In the genomic region with DNA sequence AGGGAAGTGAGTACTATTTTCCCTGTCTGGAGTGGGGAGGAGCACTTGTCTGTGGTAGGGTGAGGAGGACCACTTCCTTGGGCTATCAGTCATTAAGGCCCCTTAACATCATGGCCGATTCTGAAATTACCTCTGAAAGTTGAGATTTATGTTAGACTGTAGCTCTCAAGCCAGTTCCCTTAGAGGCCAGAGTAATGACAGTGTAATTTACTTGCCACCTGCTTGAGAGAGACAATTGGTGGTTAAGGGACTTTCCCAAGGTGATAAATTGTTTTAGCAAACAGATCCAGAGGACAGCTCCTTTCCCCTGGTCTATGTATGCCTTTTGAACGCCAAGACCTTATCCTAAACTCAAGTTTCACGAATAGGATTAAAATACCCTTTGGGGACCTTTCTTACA, we compare ENCODE assay signal across 15 cellular contexts. TPM values are rescaled to one million over a fixed set of nuclear protein-coding genes. Genes with fewer than 3 reads are reported as not detected.
DNase-seq lines count a peak whose midpoint lies in the region; ATAC-seq and TF ChIP-seq lines count a peak whose summit lies in the region.
"Had no signal": no experiment of that assay in that cellular context is flagged by ENCODE, and none has a peak within 500 bp of the region (broad histone marks: within the 10 kb centered on the region; RNA-seq: fewer than 3 reads in every experiment).

No MANE protein-coding gene starts in this region.

- 69% methylated on average over 3 of the region's 3 CpGs for WGBS in hepatocyte (ENCODE audit: low lambda C conversion rate, missing lambda C conversion rate)

- H3K36me3 ChIP-seq in hepatocyte (replicated peaks; ENCODE audit: insufficient read depth, low read depth), result no peaks in the 10 kb centered on the region

- H3K79me2 ChIP-seq in hepatocyte, result peaks cover 86% of the 10 kb centered on the region

- H3K27ac Mint-ChIP-seq in activated T-helper 1 cell treated with anti-CD3 and anti-CD28 coated beads, Interleukin-12 subunit alpha, Interleukin-12 subunit beta, Interleukin-2, Interleukin-4 antibody, amounts not matched to agents 30 ng/mL and 10 ng/mL and 1 ng/mL, durations not matched to agents 14 hours and 24 hours and 36 hours, result no peak overlapping the region

- no peak for TF ChIP-seq CTCF in hepatocyte (IDR thresholded peaks at IDR 0.05; ENCODE audit: poor library complexity)

- no peak overlapping the region for H3K4me2 ChIP-seq in hepatocyte

- peaks cover 11% of the 10 kb centered on the region for H3K4me1 Mint-ChIP-seq in activated T-helper 1 cell treated with anti-CD3 and anti-CD28 coated beads, Interleukin-12 subunit alpha, Interleukin-12 subunit beta, Interleukin-2, Interleukin-4 antibody, amounts not matched to agents 30 ng/mL and 10 ng/mL and 1 ng/mL, durations not matched to agents 14 hours and 24 hours and 36 hours (ENCODE audit: low read depth)

- no peaks in the 10 kb centered on the region for H4K20me1 ChIP-seq in hepatocyte (ENCODE audit: insufficient read depth, poor library complexity, severe bottlenecking)

- DNase-seq in hepatocyte (ENCODE audit: low spot score) (no peak), activated T-cell treated with anti-CD3 and anti-CD28 coated beads for 4 hours (no peak)
- DNase-seq in activated T-helper 1 cell treated with anti-CD3 and anti-CD28 coated beads, Interleukin-12 subunit alpha, Interleukin-12 subunit beta, Interleukin-2, Interleukin-4 antibody, amounts not matched to agents 30 ng/mL and 10 ng/mL and 1 ng/mL, durations not matched to agents 14 hours and 24 hours and 36 hours (ENCODE audit: low spot score), result no peak
- DNase-seq in stimulated activated CD4-positive, alpha-beta T cell treated with anti-CD3 and anti-CD28 coated beads, Interleukin-4, amount 100 ng/mL, for 4 hours, result no peak
- DNase-seq: activated CD4-positive, CD25-positive, alpha-beta regulatory T cell; DMS79 treated with DMSO at 0.1 percent for 48 hours; H7; KG1; stimulated activated CD4-positive, alpha-beta T cell treated with anti-CD3 and anti-CD28 coated beads, Interleukin-2, amount 100 ng/mL, for 48 hours; stimulated activated naive CD4-positive, alpha-beta T cell treated with Interleukin-2 at 50 U/mL for 16 hours had no signal

- ATAC-seq in GM18502 (IDR thresholded peaks at IDR 0.05; ENCODE audit: poor library complexity, unreplicated experiment), result peak; percentile 61
- peak; percentile 54 for ATAC-seq in GM19468 (IDR thresholded peaks at IDR 0.05; ENCODE audit: extremely low read depth, unreplicated experiment)
- peak; percentile 38 for ATAC-seq in HG03520 (IDR thresholded peaks at IDR 0.05; ENCODE audit: unreplicated experiment)
- no peak for ATAC-seq in GM19455 (IDR thresholded peaks at IDR 0.05; ENCODE audit: unreplicated experiment)

- no peaks in the 10 kb centered on the region for H3K36me3 Mint-ChIP-seq in activated T-helper 1 cell treated with anti-CD3 and anti-CD28 coated beads, Interleukin-12 subunit alpha, Interleukin-12 subunit beta, Interleukin-2, Interleukin-4 antibody, amounts not matched to agents 30 ng/mL and 10 ng/mL and 1 ng/mL, durations not matched to agents 14 hours and 24 hours and 36 hours (ENCODE audit: low read depth)

- H3K27me3 ChIP-seq in hepatocyte, result no peaks in the 10 kb centered on the region

- intact Hi-C loops in activated T-helper 1 cell treated with anti-CD3 and anti-CD28 coated beads, Interleukin-12 subunit alpha, Interleukin-12 subunit beta, Interleukin-2, Interleukin-4 antibody, amounts not matched to agents 30 ng/mL and 10 ng/mL and 1 ng/mL, durations not matched to agents 14 hours and 24 hours and 36 hours (cut with micrococcal nuclease), result no loop called here

- H3K9me3 ChIP-seq in hepatocyte (ENCODE audit: low read depth), result no peaks in the 10 kb centered on the region

- H3K4me3 ChIP-seq in hepatocyte, result no peak overlapping the region
- H3K4me3 ChIP-seq: SK-N-MC had no signal

- H3K4me1 ChIP-seq in hepatocyte (ENCODE audit: insufficient read depth), result peaks cover 70% of the 10 kb centered on the region

- H3K27ac ChIP-seq in hepatocyte, result peak overlapping the region; percentile 62
- H3K27ac ChIP-seq: SK-N-MC had no signal

- H3K27me3 Mint-ChIP-seq in activated T-helper 1 cell treated with anti-CD3 and anti-CD28 coated beads, Interleukin-12 subunit alpha, Interleukin-12 subunit beta, Interleukin-2, Interleukin-4 antibody, amounts not matched to agents 30 ng/mL and 10 ng/mL and 1 ng/mL, durations not matched to agents 14 hours and 24 hours and 36 hours (ENCODE audit: insufficient read depth), result peaks cover 18% of the 10 kb centered on the region

- no peaks in the 10 kb centered on the region for H3K9me2 ChIP-seq in hepatocyte (replicated peaks; ENCODE audit: insufficient read depth)

- no peaks in the 10 kb centered on the region for H3K9me3 Mint-ChIP-seq in activated T-helper 1 cell treated with anti-CD3 and anti-CD28 coated beads, Interleukin-12 subunit alpha, Interleukin-12 subunit beta, Interleukin-2, Interleukin-4 antibody, amounts not matched to agents 30 ng/mL and 10 ng/mL and 1 ng/mL, durations not matched to agents 14 hours and 24 hours and 36 hours

- no peak overlapping the region for H2AFZ ChIP-seq in hepatocyte

- H3K4me3 Mint-ChIP-seq in activated T-helper 1 cell treated with anti-CD3 and anti-CD28 coated beads, Interleukin-12 subunit alpha, Interleukin-12 subunit beta, Interleukin-2, Interleukin-4 antibody, amounts not matched to agents 30 ng/mL and 10 ng/mL and 1 ng/mL, durations not matched to agents 14 hours and 24 hours and 36 hours, result no peak overlapping the region

RNA-seq across cellular contexts. Expression of gene NEDD4L, which starts 56.1 kb away (rescaled TPM):
- 139 and 140 TPM in 2 replicates for total RNA-seq in hepatocyte
- 104 and 122 TPM in 2 replicates for polyA plus RNA-seq in hepatocyte
- 3.4 and 3.8 TPM in 2 replicates for total RNA-seq in activated T-helper 1 cell treated with anti-CD3 and anti-CD28 coated beads, Interleukin-12 subunit alpha, Interleukin-12 subunit beta, Interleukin-2, Interleukin-4 antibody, amounts not matched to agents 30 ng/mL and 10 ng/mL and 1 ng/mL, durations not matched to agents 14 hours and 24 hours and 36 hours

Comparison
In these comparisons a context has a peak if more than half of its experiments do, and no peak if none do; other contexts are left out.
1. RNA of gene NEDD4L, which starts 56.1 kb away (total RNA-seq): 139 to 140 TPM in hepatocyte; 3.4 to 3.8 TPM in activated T-helper 1 cell treated with anti-CD3 and anti-CD28 coated beads, Interleukin-12 subunit alpha, Interleukin-12 subunit beta, Interleukin-2, Interleukin-4 antibody, amounts not matched to agents 30 ng/mL and 10 ng/mL and 1 ng/mL, durations not matched to agents 14 hours and 24 hours and 36 hours; every median in the first group is over 10 times any median in the second.